Comparison of ENCODE assay signal across 15 cellular contexts in the genomic region with DNA sequence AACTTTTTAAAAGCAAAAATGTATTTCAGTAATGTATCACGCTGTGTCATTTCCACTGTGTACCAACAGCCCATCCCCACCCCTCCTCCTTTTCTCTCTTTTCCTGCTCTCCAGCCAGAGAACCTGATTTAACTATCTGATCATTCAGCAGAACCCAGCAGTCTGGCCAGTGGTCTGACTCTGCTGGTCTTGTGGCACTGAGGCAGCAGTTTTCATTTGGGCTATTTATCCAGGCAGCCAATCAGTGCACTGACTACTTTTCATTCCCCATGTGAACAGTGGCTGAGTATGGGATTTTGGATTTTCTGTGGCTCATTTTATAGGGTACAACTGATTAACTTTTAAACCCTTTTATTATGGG. TPM values are rescaled to one million over a fixed set of nuclear protein-coding genes. Genes with fewer than 3 reads are reported as not detected.
A peak's percentile ranks its signal among the peaks of the same experiment; 100 is the strongest.
DNase-seq lines count a peak whose midpoint lies in the region; ATAC-seq, FAIRE-seq and TF ChIP-seq lines count a peak whose summit lies in the region.
"Had no signal": no experiment of that assay in that cellular context is flagged by ENCODE, and none has a peak within 500 bp of the region (broad histone marks: within the 10 kb centered on the region; RNA-seq: fewer than 3 reads in every experiment).

No MANE protein-coding gene starts in this region.

- H3K36me3 ChIP-seq in HEK293 (ENCODE audit: control insufficient read depth in 2 of 2, insufficient read depth in 1 of 2, low read length in 2 of 2) (no peaks in the 10 kb centered on the region), mesenchymal stem cell (ENCODE audit: control insufficient read depth in 1 of 2, insufficient read depth in 2 of 2, low read depth in 1 of 2, low read length in 2 of 2) (no peaks in the 10 kb centered on the region)
- H3K36me3 ChIP-seq: neutrophil had no signal

- H3K9ac ChIP-seq in mesenchymal stem cell (ENCODE audit: low read length): peak overlapping the region; percentile 30
- H3K9ac ChIP-seq: KMS-11 had no signal

- peaks cover 7% of the 10 kb centered on the region; the same call in 2 of the 3 replicates for H3K4me1 ChIP-seq in A549
- peaks cover 8% of the 10 kb centered on the region for H3K4me1 ChIP-seq in HEK293 (ENCODE audit: control insufficient read depth, insufficient read depth, low read length)
- peaks cover 4% of the 10 kb centered on the region for H3K4me1 ChIP-seq in mesenchymal stem cell (ENCODE audit: control insufficient read depth, insufficient read depth, low read depth, low read length)

- no peak overlapping the region for H2BK120ac ChIP-seq in mesenchymal stem cell (ENCODE audit: low read depth, low read length)

- ATAC-seq in A549: peak in 1 of 2 experiments; percentile 20; a peak in 1 of 6 replicates

- no peak overlapping the region for H2BK15ac ChIP-seq in mesenchymal stem cell (ENCODE audit: low read depth, poor library complexity, severe bottlenecking)

- H2AK5ac ChIP-seq in mesenchymal stem cell (ENCODE audit: low read length, severe bottlenecking): no peak overlapping the region

- H2BK5ac ChIP-seq in mesenchymal stem cell (ENCODE audit: low read depth, low read length, poor library complexity, severe bottlenecking): no peak overlapping the region

- H3K18ac ChIP-seq in mesenchymal stem cell (ENCODE audit: low read depth in 1 of 2, low read length in 2 of 2): peak overlapping the region in 1 of 2 experiments; percentile 11

- no peak overlapping the region for H4K91ac ChIP-seq in mesenchymal stem cell (ENCODE audit: low read length)

- no peak overlapping the region for H4K8ac ChIP-seq in mesenchymal stem cell (ENCODE audit: low read length)

- POLR2A ChIA-PET in A549 (lab: Yijun Ruan, JAX) (no interaction called here), HEK293 (lab: Yijun Ruan, JAX) (no interaction called here)

- no peak for TF ChIP-seq POLR2A in A549 (IDR thresholded peaks at IDR 0.05; ENCODE audit: low read length)

- H2BK12ac ChIP-seq in mesenchymal stem cell (ENCODE audit: low read length in 2 of 2): no peak overlapping the region

- peak overlapping the region; percentile 32 for H3K4me2 ChIP-seq in A549
- H3K4me2 ChIP-seq in mesenchymal stem cell (ENCODE audit: low read length, poor library complexity, severe bottlenecking): no peak overlapping the region
- H3K4me2 ChIP-seq: KMS-11 had no signal

- no peak for FAIRE-seq in A549 (lab: Jason Lieb, UNC)
- FAIRE-seq: urothelium cell line had no signal

- TF ChIP-seq EP300 in A549 (IDR thresholded peaks at IDR 0.05): no peak

- no peak overlapping the region for H2AFZ ChIP-seq in mesenchymal stem cell (ENCODE audit: low read depth, low read length)

- H3K27ac ChIP-seq in A549 (no peak overlapping the region), HEK293 (ENCODE audit: extremely low read depth, low read depth, low read length) (no peak overlapping the region), VCaP (peak overlapping the region; percentile 40; the same call in 1 of the 2 replicates), mesenchymal stem cell (ENCODE audit: low read length, poor library complexity, severe bottlenecking) (no peak overlapping the region)
- H3K27ac ChIP-seq: C4-2B, coronary artery, KMS-11, neutrophil had no signal

- no peaks in the 10 kb centered on the region for H3K79me1 ChIP-seq in mesenchymal stem cell (replicated peaks; ENCODE audit: low read length, poor library complexity, severe bottlenecking)

- H3K4ac ChIP-seq in mesenchymal stem cell (ENCODE audit: low read depth in 1 of 2, low read length in 2 of 2): no peak overlapping the region

- CTCF ChIA-PET in A549 (lab: Yijun Ruan, JAX) (interaction anchor here (0.6 to 5.8 kb wide), 22 partner anchors 7 to 608 kb away, joined by 3 to 30 read pairs (median 4); no protein-coding TSS in a partner anchor), HEK293 (lab: Yijun Ruan, JAX) (interaction anchor here (0.6 to 2.3 kb wide), 15 partner anchors 16 to 425 kb away, joined by 3 to 6 read pairs (median 5); a partner anchor contains a TSS)

- H3K4me3 ChIP-seq in A549 (no peak overlapping the region), HEK293 (ENCODE audit: low read depth, low read length) (no peak overlapping the region), mesenchymal stem cell (ENCODE audit: insufficient read depth in 1 of 2, low read depth in 1 of 2, low read length in 2 of 2) (peak overlapping the region in 1 of 2 experiments; percentile 71)
- H3K4me3 ChIP-seq: lung had no signal

- DNase-seq in A549 (ENCODE audit: low read depth in 1 of 2, low spot score in 1 of 2): no peak
- no peak for DNase-seq in mesenchymal stem cell
- no peak for DNase-seq in KG1 (lab: John Stamatoyannopoulos, UW)
- DNase-seq in NCI-H128 (lab: John Stamatoyannopoulos, UW; ENCODE audit: unreplicated experiment): no peak
- no peak for DNase-seq in activated CD4-positive, alpha-beta T cell treated with anti-CD3 and anti-CD28 coated beads, Interleukin-2, amount 50 U/mL, for 1 hour
- DNase-seq in NCI-H187 treated with DMSO at 0.1 percent for 48 hours (lab: John Stamatoyannopoulos, UW): no peak

- H3K9me3 ChIP-seq in A549: no peaks in the 10 kb centered on the region
- H3K9me3 ChIP-seq in HEK293 (ENCODE audit: control insufficient read depth, insufficient read depth, low read depth, low read length): no peaks in the 10 kb centered on the region
- no peaks in the 10 kb centered on the region for H3K9me3 ChIP-seq in mesenchymal stem cell (ENCODE audit: control insufficient read depth, low read length)
- H3K9me3 ChIP-seq: neutrophil had no signal

- H3K27me3 ChIP-seq in mesenchymal stem cell (ENCODE audit: control insufficient read depth in 1 of 2, insufficient read depth in 1 of 2, low read length in 2 of 2): peaks cover 0 to 20% of the 10 kb centered on the region in 2 experiments
- H3K27me3 ChIP-seq: neutrophil had no signal

- no peak overlapping the region for H3K23ac ChIP-seq in mesenchymal stem cell (ENCODE audit: low read length in 2 of 2)

- TF ChIP-seq CTCF in A549 (IDR thresholded peaks at IDR 0.05) (no peak), HEK293 (tag by site-specific recombination; IDR thresholded peaks at IDR 0.05) (no peak), VCaP (conservative IDR thresholded peaks at IDR 0.05) (no peak)

- H3K14ac ChIP-seq in mesenchymal stem cell (ENCODE audit: low read length in 2 of 2): no peak overlapping the region

- no peak for TF ChIP-seq RAD21 in A549 (conservative IDR thresholded peaks at IDR 0.05 in 1 of 2, IDR thresholded peaks at IDR 0.05 in 1 of 2)

- 38% methylated on average over 1 of the region's 1 CpG for WGBS in A549 (ENCODE audit: missing lambda C conversion rate)
- WGBS in mesenchymal stem cell: 79% methylated on average over 1 of the region's 1 CpG

TF ChIP-seq in A549, 52 proteins besides CTCF, POLR2A, EP300 and RAD21:
- TF ChIP-seq HOXB13 (CRISPR knock-in tag; IDR thresholded peaks at IDR 0.05; ENCODE audit: low read depth): no peak
- no peak for TF ChIP-seq MYC (IDR thresholded peaks at IDR 0.05; ENCODE audit: borderline replicate concordance, low read length)
- TF ChIP-seq PHF8 (IDR thresholded peaks at IDR 0.05; ENCODE audit: borderline replicate concordance, low read depth): no peak
- no peak for TF ChIP-seq HOXB5 (CRISPR knock-in tag; IDR thresholded peaks at IDR 0.05)
- TF ChIP-seq MAFK (IDR thresholded peaks at IDR 0.05; ENCODE audit: partially characterized antibody): no peak

TF ChIP-seq in HEK293, 187 proteins besides CTCF, POLR2A, EP300 and RAD21:
- TF ChIP-seq OVOL3 (tag by site-specific recombination; IDR thresholded peaks at IDR 0.05) (no peak), ZNF660 (tag by site-specific recombination; IDR thresholded peaks at IDR 0.05) (peak; percentile 92)

RNA-seq across cellular contexts. Expression of a gene that starts 56.3 kb away (rescaled TPM):
- polyA plus RNA-seq in A549 (2011; rRNA removed) (not detected in 2 replicates), A549 (2017; fragmentation: RNase III; extraction: RNeasy Plus Mini Kit Qiagen cat#74134 plus additional on column Dnase treatment) (not detected in 3 replicates)
- not detected in 2 replicates for polyA plus RNA-seq in A549 (2012; cell fraction: cytosol; rRNA removed)
- not detected in 2 replicates for polyA plus RNA-seq in A549 (2012; cell fraction: nucleus; rRNA removed)
- polyA minus RNA-seq in A549 (2011; rRNA and poly(A)+ RNA removed): not detected in 2 replicates
- polyA plus RNA-seq in mesenchymal stem cell (2013, experiment 1 of 2): not detected
- 0.04 TPM for polyA plus RNA-seq in mesenchymal stem cell (2013, experiment 2 of 2)
- polyA plus RNA-seq: H1 had no signal
